In genomic region chr11:117099681-117100080, GRCh38 we compare ENCODE assay signal across 10 cellular contexts. TPM values are rescaled to one million over a fixed set of nuclear protein-coding genes. Genes with fewer than 3 reads are reported as not detected.
DNase-seq lines count a peak whose midpoint lies in the region; ATAC-seq and TF ChIP-seq lines count a peak whose summit lies in the region.
"Had no signal": no experiment of that assay in that cellular context is flagged by ENCODE, and none has a peak within 500 bp of the region (broad histone marks: within the 10 kb centered on the region; RNA-seq: fewer than 3 reads in every experiment).

No MANE protein-coding gene starts in this region.

- H3K27ac ChIP-seq in breast epithelium: peak overlapping the region; percentile 99
- peak overlapping the region; percentile 99 for H3K27ac ChIP-seq in muscle layer of duodenum (ENCODE audit: low read length)
- peak overlapping the region; percentile 81 to 95 for H3K27ac ChIP-seq in thoracic aorta

- H3K36me3 ChIP-seq in breast epithelium: no peaks in the 10 kb centered on the region
- peaks cover 0 to 11% of the 10 kb centered on the region in 2 donors for H3K36me3 ChIP-seq in muscle layer of duodenum (ENCODE audit: control insufficient read depth in 1 of 2, insufficient read depth in 2 of 2, low read length in 2 of 2)
- no peaks in the 10 kb centered on the region for H3K36me3 ChIP-seq in thoracic aorta

- H3K36me3 Mint-ChIP-seq in activated CD4-positive, alpha-beta T cell treated with anti-CD3 and anti-CD28 coated beads, Interleukin-2, amount 10 ng/mL, durations not matched to agents 7 days and 5 days (ENCODE audit: low read depth): peaks cover 4% of the 10 kb centered on the region

- ATAC-seq in thoracic aorta (ENCODE audit: insufficient number of reproducible peaks, low FRiP score, low read depth) (no peak), GM21526 (IDR thresholded peaks at IDR 0.05; ENCODE audit: low FRiP score, unreplicated experiment) (no peak), HG03108 (IDR thresholded peaks at IDR 0.05; ENCODE audit: unreplicated experiment) (no peak)

- H3K4me3 ChIP-seq in breast epithelium (peak overlapping the region in 1 of 3 donors; percentile 98), muscle layer of duodenum (ENCODE audit: low read depth in 1 of 2, low read length in 2 of 2) (no peak overlapping the region), thoracic aorta (no peak overlapping the region)

- no peaks in the 10 kb centered on the region for H3K9me3 Mint-ChIP-seq in activated CD4-positive, alpha-beta T cell treated with anti-CD3 and anti-CD28 coated beads, Interleukin-2, amount 10 ng/mL, durations not matched to agents 7 days and 5 days

- H3K27me3 Mint-ChIP-seq in activated CD4-positive, alpha-beta T cell treated with anti-CD3 and anti-CD28 coated beads, Interleukin-2, amount 10 ng/mL, durations not matched to agents 7 days and 5 days: peaks cover 2% of the 10 kb centered on the region

- POLR2A ChIA-PET in activated CD4-positive, alpha-beta T cell treated with anti-CD3 and anti-CD28 coated beads, Interleukin-2, amount 10 ng/mL, durations not matched to agents 7 days and 5 days (lab: Charles Lee): no interaction called here

- no peaks in the 10 kb centered on the region for H3K27me3 ChIP-seq in breast epithelium
- no peaks in the 10 kb centered on the region for H3K27me3 ChIP-seq in muscle layer of duodenum (ENCODE audit: low read depth, low read length)
- no peaks in the 10 kb centered on the region for H3K27me3 ChIP-seq in thoracic aorta (replicated peaks; ENCODE audit: insufficient read depth)

- TF ChIP-seq CTCF in breast epithelium (IDR thresholded peaks at IDR 0.05) (no peak), thoracic aorta (IDR thresholded peaks at IDR 0.05) (no peak)

- no peak for DNase-seq in activated CD4-positive, alpha-beta T cell treated with anti-CD3 and anti-CD28 coated beads, Interleukin-2, amount 10 ng/mL, durations not matched to agents 7 days and 5 days
- no peak for DNase-seq in activated CD4-positive, alpha-beta T cell treated with anti-CD3 and anti-CD28 coated beads for 4 hours
- DNase-seq in breast epithelium (ENCODE audit: low spot score in 2 of 2): no peak
- no peak for DNase-seq in thoracic aorta (ENCODE audit: low spot score)
- no peak for DNase-seq in NCI-H69 (lab: John Stamatoyannopoulos, UW)
- DNase-seq: NCI-H345, T-helper 9 cell had no signal

- TF ChIP-seq POLR2A in breast epithelium (IDR thresholded peaks at IDR 0.05): no peak

- peaks cover 45% of the 10 kb centered on the region for H3K4me1 Mint-ChIP-seq in activated CD4-positive, alpha-beta T cell treated with anti-CD3 and anti-CD28 coated beads, Interleukin-2, amount 10 ng/mL, durations not matched to agents 7 days and 5 days

- H3K4me1 ChIP-seq in breast epithelium (peaks cover 0 to 9% of the 10 kb centered on the region in 2 donors), muscle layer of duodenum (ENCODE audit: control insufficient read depth in 1 of 2, insufficient read depth in 2 of 2, low read length in 2 of 2) (peaks cover 19% of the 10 kb centered on the region in 2 donors), thoracic aorta (ENCODE audit: control insufficient read depth in 1 of 2, low read depth in 2 of 2) (peaks cover 16 to 38% of the 10 kb centered on the region in 2 donors)

- peak overlapping the region; percentile 93 for H3K27ac Mint-ChIP-seq in activated CD4-positive, alpha-beta T cell treated with anti-CD3 and anti-CD28 coated beads, Interleukin-2, amount 10 ng/mL, durations not matched to agents 7 days and 5 days

- intact Hi-C loops in breast epithelium (cut with DNase I; ENCODE audit: low total_unique reads): no loop called here

- CTCF ChIA-PET in activated CD4-positive, alpha-beta T cell treated with anti-CD3 and anti-CD28 coated beads, Interleukin-2, amount 10 ng/mL, durations not matched to agents 7 days and 5 days (lab: Charles Lee): interaction anchor here (1.1 to 2.3 kb wide), 6 partner anchors 10 to 309 kb away, joined by 3 to 12 read pairs (median 4); partner anchors contain the start of gene APOA5

- peak overlapping the region; percentile 89 for H3K4me3 Mint-ChIP-seq in activated CD4-positive, alpha-beta T cell treated with anti-CD3 and anti-CD28 coated beads, Interleukin-2, amount 10 ng/mL, durations not matched to agents 7 days and 5 days

- H3K9me3 ChIP-seq in breast epithelium (no peaks in the 10 kb centered on the region), muscle layer of duodenum (ENCODE audit: control insufficient read depth in 1 of 2, low read length in 2 of 2) (no peaks in the 10 kb centered on the region), thoracic aorta (no peaks in the 10 kb centered on the region)

RNA-seq across cellular contexts. Expression of gene SIK3, which starts 1.5 kb away (rescaled TPM):
- 10 to 100 TPM; 37.5 to 39.6 TPM for total RNA-seq in activated CD4-positive, alpha-beta T cell treated with anti-CD3 and anti-CD28 coated beads, Interleukin-2, amount 10 ng/mL, durations not matched to agents 7 days and 5 days
- 100 to 1,000 TPM in 1 of 3 donors, 10 to 100 TPM in 2; 26.9 to 110 (median 57.0) TPM for total RNA-seq in breast epithelium
- 10 to 100 TPM; 32.9 to 53.7 TPM for total RNA-seq in thoracic aorta

RNA-seq across cellular contexts. Expression of gene PAFAH1B2, which starts 44.4 kb away (rescaled TPM):
- total RNA-seq in activated CD4-positive, alpha-beta T cell treated with anti-CD3 and anti-CD28 coated beads, Interleukin-2, amount 10 ng/mL, durations not matched to agents 7 days and 5 days: 10 to 100 TPM; 48.4 to 52.1 TPM
- total RNA-seq in breast epithelium (10 to 100 TPM; 76.8 to 92.2 (median 86.2) TPM), thoracic aorta (10 to 100 TPM; 66.3 to 75.8 TPM)
